ENCODE assay signal across 1 cellular context in the genomic region with DNA sequence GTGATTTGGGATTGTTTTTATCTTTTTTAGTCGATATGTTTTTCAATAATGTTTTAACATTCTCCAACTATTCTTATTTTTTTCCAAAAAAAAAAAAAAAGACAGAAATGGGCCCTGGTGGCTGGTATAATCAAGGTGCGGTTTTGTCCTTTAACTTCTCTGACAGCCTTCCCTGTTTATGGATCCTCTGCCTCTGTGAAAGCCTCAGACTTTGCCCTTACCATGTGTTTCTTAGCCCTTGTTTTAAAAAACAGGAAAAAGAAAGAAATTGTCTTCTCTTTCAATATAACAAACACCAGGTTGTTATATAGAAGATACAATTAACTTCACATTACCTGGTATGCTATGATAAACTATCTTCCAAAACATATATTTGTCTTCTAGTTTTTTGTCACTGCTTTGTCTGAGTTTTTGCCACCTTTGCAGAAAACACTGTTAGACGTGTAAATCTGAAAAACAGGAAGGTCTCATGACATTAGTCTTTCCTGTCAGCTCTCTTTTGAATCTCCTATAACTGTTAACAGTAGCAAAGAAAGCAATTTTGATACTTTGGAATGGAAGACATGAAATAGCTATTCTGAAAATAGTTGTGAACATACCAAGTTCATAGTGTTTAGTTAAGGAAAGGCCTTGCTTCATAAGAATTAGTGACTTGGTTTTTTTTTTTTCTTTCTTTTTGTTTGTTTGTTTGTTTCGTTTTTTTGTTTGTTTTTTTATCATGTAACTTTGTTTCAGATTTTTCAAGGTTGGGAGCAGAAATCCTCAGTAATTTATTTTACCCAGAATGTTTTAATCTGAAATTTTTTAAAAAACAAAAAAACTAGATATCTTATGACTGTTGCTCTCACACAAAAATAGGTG.
A peak's percentile ranks its signal among the peaks of the same experiment; 100 is the strongest.
TF ChIP-seq lines count a peak whose summit lies in the region.

No MANE protein-coding gene starts in this region.

TF ChIP-seq in IMR-90, 13 proteins besides CTCF, POLR2A, EP300 and RAD21 (continued from another document):
- 0 out of 2 replicates have a peak, but pooled peaks have one; percentile 18 for TF ChIP-seq MAFK (IDR thresholded peaks at IDR 0.05; ENCODE audit: low read depth, low read length)
- no peak for TF ChIP-seq CEBPB (IDR thresholded peaks at IDR 0.05; ENCODE audit: low read depth, low read length)
- no peak for TF ChIP-seq MAZ (IDR thresholded peaks at IDR 0.05; ENCODE audit: borderline replicate concordance, low read depth, low read length)
TF ChIP-seq in IMR-90: peak in this region for 1.
